Comparison of ENCODE assay signal across 19 cellular contexts in the genomic region with DNA sequence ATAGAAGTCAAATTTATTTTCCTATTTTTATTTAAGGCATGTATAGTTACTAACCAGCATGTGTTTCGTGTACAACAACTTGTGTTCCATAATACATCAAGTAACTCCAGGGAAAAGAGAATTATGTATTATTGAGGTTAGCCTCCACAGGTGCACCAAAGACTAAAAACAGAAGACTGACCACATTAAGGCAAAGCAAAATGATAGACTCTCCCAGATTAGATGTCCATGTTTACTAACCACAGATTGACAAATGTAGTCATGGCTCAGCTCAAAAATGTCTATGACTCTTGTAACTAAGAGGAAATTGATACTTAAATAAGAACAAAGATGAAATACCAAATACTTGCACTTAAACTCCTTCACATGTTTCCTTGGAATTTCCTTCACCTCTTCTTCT.
"Had no signal": no experiment of that assay in that cellular context is flagged by ENCODE, and none has a peak within 500 bp of the region (broad histone marks: within the 10 kb centered on the region; RNA-seq: fewer than 3 reads in every experiment).

No MANE protein-coding gene starts in this region.

- H3K4me3 ChIP-seq: ascending aorta, cardiac muscle cell, dorsolateral prefrontal cortex, hepatocyte, right atrium auricular region, skin epidermis, tibial artery had no signal

- DNase-seq: activated CD4-positive, alpha-beta T cell treated with anti-CD3 and anti-CD28 coated beads, Interleukin-2, amount 50 U/mL, for 48 hours; activated CD4-positive, CD25-positive, alpha-beta regulatory T cell treated with anti-CD3 and anti-CD28 coated beads, Interleukin-2, amount 50 U/mL, for 72 hours; activated naive CD4-positive, alpha-beta T cell treated with anti-CD3 and anti-CD28 coated beads for 36 hours; activated naive CD8-positive, alpha-beta T cell treated with anti-CD3 and anti-CD28 coated beads, Interleukin-2, amount 50 U/mL, for 24 hours; dorsolateral prefrontal cortex; mesendoderm; nephron progenitor cell; occipital lobe; stimulated activated CD4-positive, alpha-beta T cell treated with anti-CD3 and anti-CD28 coated beads, Interleukin-15, amount 100 ng/mL, for 24 hours; stimulated activated CD4-positive, alpha-beta T cell treated with anti-CD3 and anti-CD28 coated beads, Interleukin-4, amount 100 ng/mL, for 1 hour; stimulated activated naive B cell treated with anti-CD40 and anti-IgM and Interleukin-4, amounts not matched to agents 10 μg/mL and 1 μg/mL and 100 μg/mL, for 72 hours; T1000; tibial artery had no signal

- H2AFZ ChIP-seq: hepatocyte had no signal

- H3K9me3 ChIP-seq: ascending aorta, right atrium auricular region, tibial artery had no signal

- H3K79me2 ChIP-seq: hepatocyte had no signal

- H3K4me1 ChIP-seq: ascending aorta, right atrium auricular region, tibial artery had no signal

- H3K4me2 ChIP-seq: hepatocyte had no signal

- H3K27me3 ChIP-seq: ascending aorta, cardiac muscle cell, dorsolateral prefrontal cortex, hepatocyte, right atrium auricular region, tibial artery had no signal

- H3K27ac ChIP-seq: ascending aorta, cardiac muscle cell, dorsolateral prefrontal cortex, hepatocyte, right atrium auricular region, skin epidermis, tibial artery had no signal

- H3K36me3 ChIP-seq: ascending aorta, cardiac muscle cell, right atrium auricular region, tibial artery had no signal

- ATAC-seq: activated naive CD8-positive, alpha-beta T cell treated with anti-CD3 and anti-CD28 coated beads, Interleukin-2, amount 50 U/mL, for 24 hours; esophagus mucosa; stimulated activated naive B cell treated with anti-CD40 and anti-IgM and Interleukin-4, amounts not matched to agents 10 μg/mL and 1 μg/mL and 100 μg/mL, for 72 hours had no signal
